Comparison of ENCODE assay signal across 1 cellular context in genomic region chr15:44385344-44385942, GRCh38.
TF ChIP-seq lines count a peak whose summit lies in the region.

No MANE protein-coding gene starts in this region.

TF ChIP-seq in K562, 482 proteins besides CTCF, POLR2A, EP300 and RAD21:
- TF ChIP-seq ZNF121 (CRISPR knock-in tag; conservative IDR thresholded peaks at IDR 0.05) (peak; percentile 98), RBM25 (IDR thresholded peaks at IDR 0.05; ENCODE audit: low read depth, low read length, severe bottlenecking) (peak; percentile 73), ATF6 (CRISPR knock-in tag; IDR thresholded peaks at IDR 0.05) (no peak), KDM1A (IDR thresholded peaks at IDR 0.05) (peak; percentile 21 to 49; a peak in 2 of 4 replicates), BCOR (IDR thresholded peaks at IDR 0.05) (peak; percentile 65; the same call in 1 of the 2 replicates), VEZF1 (CRISPR knock-in tag; IDR thresholded peaks at IDR 0.05) (0 out of 2 replicates have a peak, but pooled peaks have one; percentile 1), BDP1 (IDR thresholded peaks at IDR 0.05; ENCODE audit: insufficient read depth, insufficient read length) (no peak), NFIC (IDR thresholded peaks at IDR 0.05) (peak; percentile 42; the same call in 1 of the 2 replicates)
